Comparison of ENCODE assay signal across 10 cellular contexts in genomic region chr3:130849111-130849552, GRCh38. TPM values are rescaled to one million over a fixed set of nuclear protein-coding genes. Genes with fewer than 3 reads are reported as not detected.
DNase-seq lines count a peak whose midpoint lies in the region; ATAC-seq, FAIRE-seq and TF ChIP-seq lines count a peak whose summit lies in the region.
"Had no signal": no experiment of that assay in that cellular context is flagged by ENCODE, and none has a peak within 500 bp of the region (broad histone marks: within the 10 kb centered on the region; RNA-seq: fewer than 3 reads in every experiment).

No MANE protein-coding gene starts in this region.

- peak; percentile 92 for FAIRE-seq in GM12891 (lab: Jason Lieb, UNC)
- no peak for FAIRE-seq in GM12878 (lab: Jason Lieb, UNC)

- no TSS peak for BruUV-seq in GM12878 (replicated peaks; lab: Mats Ljungman, UMichigan)

- H3K4me3 ChIP-seq in GM12878: no peak overlapping the region
- peak overlapping the region; percentile 55 for H3K4me3 ChIP-seq in parathyroid adenoma (ENCODE audit: low read depth, low read length)
- no peak overlapping the region for H3K4me3 ChIP-seq in uterus

- CTCF ChIA-PET in GM12878 (lab: Yijun Ruan, JAX): interaction anchor here (1.0 to 4.9 kb wide), 8 partner anchors 9 to 102 kb away, joined by 3 to 54 read pairs (median 7); partner anchors contain the start of gene ATP2C1

- peak overlapping the region; percentile 31; the same call in 1 of the 2 replicates for H3K9ac ChIP-seq in GM12878 (ENCODE audit: control insufficient read depth, insufficient read depth, low read length)
- H3K9ac ChIP-seq in parathyroid adenoma: no peak overlapping the region

- no peak for TF ChIP-seq CTCF in GM12878 (IDR thresholded peaks at IDR 0.05 in 2 of 3, conservative IDR thresholded peaks at IDR 0.05 in 1 of 3; ENCODE audit: control insufficient read depth in 2 of 3, extremely low read depth in 1 of 3, insufficient read depth in 1 of 3, low read depth in 3 of 3, low read length in 3 of 3)
- no peak for TF ChIP-seq CTCF in parathyroid adenoma (IDR thresholded peaks at IDR 0.05)
- TF ChIP-seq CTCF in uterus (IDR thresholded peaks at IDR 0.05): no peak

- H3K9me3 ChIP-seq in GM12878 (replicated peaks; ENCODE audit: control insufficient read depth, insufficient read depth, low read length) (no peaks in the 10 kb centered on the region), parathyroid adenoma (ENCODE audit: control insufficient read depth, low read length) (no peaks in the 10 kb centered on the region), uterus (no peaks in the 10 kb centered on the region)
- H3K9me3 ChIP-seq: neutrophil, thoracic aorta had no signal

- H3K27me3 ChIP-seq in GM12878 (replicated peaks in 1 of 2; ENCODE audit: control insufficient read depth in 2 of 2, insufficient read depth in 2 of 2, low read length in 1 of 2) (no peaks in the 10 kb centered on the region), parathyroid adenoma (ENCODE audit: control insufficient read depth, insufficient read depth, low read length) (no peaks in the 10 kb centered on the region), uterus (no peaks in the 10 kb centered on the region)
- H3K27me3 ChIP-seq: neutrophil had no signal

- no peaks in the 10 kb centered on the region for H3K36me3 ChIP-seq in GM12878 (ENCODE audit: control insufficient read depth in 2 of 2, insufficient read depth in 2 of 2, low read length in 1 of 2)
- H3K36me3 ChIP-seq in parathyroid adenoma (ENCODE audit: control insufficient read depth, insufficient read depth, low read length): no peaks in the 10 kb centered on the region
- no peaks in the 10 kb centered on the region for H3K36me3 ChIP-seq in uterus
- H3K36me3 ChIP-seq: neutrophil, thoracic aorta had no signal

- H3K4me2 ChIP-seq in GM12878 (ENCODE audit: control insufficient read depth, insufficient read depth): peak overlapping the region; percentile 61; the same call in 1 of the 2 replicates
- H3K4me2 ChIP-seq in parathyroid adenoma (ENCODE audit: low read length): peak overlapping the region; percentile 77

- H3K4me1 ChIP-seq in GM12878 (ENCODE audit: control insufficient read depth, insufficient read depth, low read length) (peaks cover 10% of the 10 kb centered on the region), parathyroid adenoma (peaks cover 29% of the 10 kb centered on the region), uterus (no peaks in the 10 kb centered on the region)

- TF ChIP-seq POLR2A in GM12891 (IDR thresholded peaks at IDR 0.05; ENCODE audit: low read depth, low read length) (no peak), GM12878 (IDR thresholded peaks at IDR 0.05; ENCODE audit: low read depth, low read length) (no peak), uterus (IDR thresholded peaks at IDR 0.05) (no peak)

- 57% methylated on average over 1 of the region's 1 CpG for WGBS in GM12878 (ENCODE audit: insufficient coverage, insufficient replicate concordance, low lambda C conversion rate, missing lambda C conversion rate)

- intact Hi-C loops in GM12878 (cut with micrococcal nuclease; ENCODE audit: unreplicated experiment) (no loop called here), uterus (cut with DNase I; ENCODE audit: low total_unique reads) (no loop called here)

- SMC1A ChIA-PET in GM12878 (lab: Charles Lee; ENCODE audit: uncharacterized antibody, unreplicated experiment): interaction anchor here (0.8 to 9.7 kb wide), 6 partner anchors 9 to 149 kb away, joined by 3 to 144 read pairs (median 20); partner anchors contain the start of gene ATP2C1

- H4K20me1 ChIP-seq in GM12878 (ENCODE audit: control insufficient read depth, insufficient read depth): no peaks in the 10 kb centered on the region

- H2AFZ ChIP-seq in GM12878 (ENCODE audit: control insufficient read depth, low read depth, low read length) (peak overlapping the region; percentile 59), parathyroid adenoma (peak overlapping the region; percentile 84)

- TF ChIP-seq RAD21 in GM12878 (IDR thresholded peaks at IDR 0.05; ENCODE audit: insufficient read depth, low read depth, low read length): no peak

- TF ChIP-seq EP300 in GM12878 (IDR thresholded peaks at IDR 0.05; ENCODE audit: borderline replicate concordance in 1 of 2, control insufficient read depth in 1 of 2, low read depth in 2 of 2, low read length in 2 of 2): no peak

- H3K27ac ChIP-seq in GM12878 (ENCODE audit: control insufficient read depth, insufficient read depth): peak overlapping the region; percentile 55
- H3K27ac ChIP-seq in parathyroid adenoma: peak overlapping the region; percentile 89
- no peak overlapping the region for H3K27ac ChIP-seq in uterus
- H3K27ac ChIP-seq: neutrophil had no signal

- POLR2A ChIA-PET in GM12878 (lab: Charles Lee): interaction anchor here (0.6 to 4.5 kb wide), 5 partner anchors 9 to 68 kb away, joined by 3 to 47 read pairs (median 8); partner anchors contain the start of gene ATP2C1

- RAD21 ChIA-PET in GM12878 (lab: Charles Lee; ENCODE audit: unreplicated experiment): interaction anchor here (1.2 to 7.2 kb wide), 7 partner anchors 9 to 100 kb away, joined by 3 to 81 read pairs (median 7); partner anchors contain the start of gene ATP2C1

- in situ Hi-C loops in GM12878 (cut with MboI): no loop called here

- ATAC-seq in GM12878 (peak; percentile 14; the same call in 2 of the 3 replicates), GM19463 (IDR thresholded peaks at IDR 0.05; ENCODE audit: unreplicated experiment) (no peak), HG02642 (IDR thresholded peaks at IDR 0.05; ENCODE audit: poor library complexity, unreplicated experiment) (no peak)

- DNase-seq in GM12891 (ENCODE audit: insufficient read length, low spot score) (no peak), NCI-H187 (lab: John Stamatoyannopoulos, UW) (peak; percentile 57 to 61), GM12878 (ENCODE audit: low read depth, low spot score) (no peak), uterus (no peak), HK-2 (ENCODE audit: unreplicated experiment) (no peak)

- H3K79me2 ChIP-seq in GM12878 (ENCODE audit: control insufficient read depth, insufficient read depth, low read length): peaks cover 36% of the 10 kb centered on the region
- no peaks in the 10 kb centered on the region for H3K79me2 ChIP-seq in parathyroid adenoma

TF ChIP-seq in GM12891, 5 proteins besides CTCF, POLR2A, EP300 and RAD21:
- TF ChIP-seq SPI1 (IDR thresholded peaks at IDR 0.05; ENCODE audit: low read depth, low read length) (no peak), PAX5 (IDR thresholded peaks at IDR 0.05; ENCODE audit: insufficient read depth, low read length, severe bottlenecking) (no peak), TAF1 (IDR thresholded peaks at IDR 0.05; ENCODE audit: low read depth, low read length) (no peak), POU2F2 (IDR thresholded peaks at IDR 0.05; ENCODE audit: low read depth, low read length) (no peak), POLR2AphosphoS5 (IDR thresholded peaks at IDR 0.05; ENCODE audit: low read depth, low read length) (no peak)

TF ChIP-seq in GM12878, 131 proteins besides CTCF, POLR2A, EP300 and RAD21:
- peak; percentile 58 for TF ChIP-seq GATAD2B (conservative IDR thresholded peaks at IDR 0.05; ENCODE audit: low read depth)
- no peak for TF ChIP-seq EGR1 (IDR thresholded peaks at IDR 0.05; ENCODE audit: borderline replicate concordance in 1 of 2, low read depth in 2 of 2, low read length in 2 of 2)
- TF ChIP-seq IKZF1 (conservative IDR thresholded peaks at IDR 0.05): peak; percentile 10; the same call in 1 of the 2 replicates
- TF ChIP-seq DPF2 (IDR thresholded peaks at IDR 0.05): peak; percentile 39; the same call in 1 of the 2 replicates
- TF ChIP-seq KDM1A (IDR thresholded peaks at IDR 0.05; ENCODE audit: borderline replicate concordance): no peak

RNA-seq across cellular contexts. Expression of gene ATP2C1, which starts 44.8 kb away (rescaled TPM):
- polyA plus RNA-seq in GM12891 (2012; ENCODE audit: low read depth, missing spikeins): 32.5 TPM
- total RNA-seq in GM12878 (2013; cell fraction: nucleolus; rRNA removed): 253 and 262 TPM in 2 replicates
- total RNA-seq in GM12878 (2014; rRNA removed) (43.9 and 52.9 TPM in 2 replicates), GM12878 (2014; rRNA removed; fragmentation: Illumina TruSeq; extraction: Trizol) (67.7 and 70.5 TPM in 2 replicates), GM12878 (2021) (60.2 and 62.2 TPM in 2 replicates), uterus (100 to 1,000 TPM in 2 of 4 donors, 10 to 100 TPM in 2; 33.2 to 176 (median 84.7) TPM)
- 29.0 TPM for polyA plus RNA-seq in GM12878 (2011; ENCODE audit: low read depth)
- polyA plus RNA-seq in GM12878 (2011; rRNA removed) (116 and 178 TPM in 2 replicates), GM12878 (2014; fragmentation: Illumina TruSeq; extraction: Trizol) (50.4 and 61.7 TPM in 2 replicates), GM12878 (2014; fragmentation: Nextera tagmentation; extraction: Ambion mirVana) (10 to 100 TPM; 20.6 to 21.0 TPM), GM12878 (2014; rRNA removed) (35.4 and 48.3 TPM in 2 replicates), GM12878 (2016; fragmentation: Nextera tagmentation; extraction: Ambion mirVana) (10 to 100 TPM; 59.8 to 64.6 TPM)
- polyA plus RNA-seq in GM12878 (2011; cell fraction: cytosol; rRNA removed): 37.7 and 42.4 TPM in 2 replicates
- 147 and 162 TPM in 2 replicates for polyA plus RNA-seq in GM12878 (2011; cell fraction: nucleus; rRNA removed)
- polyA plus RNA-seq in GM12878 (2012): 29.3 and 48.1 TPM in 2 replicates
- polyA minus RNA-seq in GM12878 (2011; rRNA and poly(A)+ RNA removed): 108 and 157 TPM in 2 replicates
- 33.1 and 49.5 TPM in 2 replicates for polyA minus RNA-seq in GM12878 (2011; cell fraction: cytosol; rRNA and poly(A)+ RNA removed)
- 108 and 150 TPM in 2 replicates for polyA minus RNA-seq in GM12878 (2011; cell fraction: nucleus; rRNA and poly(A)+ RNA removed)

Comparison
In these comparisons a context has a peak if more than half of its experiments do, and no peak if none do; other contexts are left out.
1. DNase-seq: peak in NCI-H187 (2 of 2); none in GM12891 (single experiment), GM12878 (single experiment), uterus (0 of 2) and HK-2 (single experiment).
2. H3K27ac ChIP-seq: peak in GM12878 (single experiment) and parathyroid adenoma (single experiment); none in uterus (0 of 2).